In the genomic region with DNA sequence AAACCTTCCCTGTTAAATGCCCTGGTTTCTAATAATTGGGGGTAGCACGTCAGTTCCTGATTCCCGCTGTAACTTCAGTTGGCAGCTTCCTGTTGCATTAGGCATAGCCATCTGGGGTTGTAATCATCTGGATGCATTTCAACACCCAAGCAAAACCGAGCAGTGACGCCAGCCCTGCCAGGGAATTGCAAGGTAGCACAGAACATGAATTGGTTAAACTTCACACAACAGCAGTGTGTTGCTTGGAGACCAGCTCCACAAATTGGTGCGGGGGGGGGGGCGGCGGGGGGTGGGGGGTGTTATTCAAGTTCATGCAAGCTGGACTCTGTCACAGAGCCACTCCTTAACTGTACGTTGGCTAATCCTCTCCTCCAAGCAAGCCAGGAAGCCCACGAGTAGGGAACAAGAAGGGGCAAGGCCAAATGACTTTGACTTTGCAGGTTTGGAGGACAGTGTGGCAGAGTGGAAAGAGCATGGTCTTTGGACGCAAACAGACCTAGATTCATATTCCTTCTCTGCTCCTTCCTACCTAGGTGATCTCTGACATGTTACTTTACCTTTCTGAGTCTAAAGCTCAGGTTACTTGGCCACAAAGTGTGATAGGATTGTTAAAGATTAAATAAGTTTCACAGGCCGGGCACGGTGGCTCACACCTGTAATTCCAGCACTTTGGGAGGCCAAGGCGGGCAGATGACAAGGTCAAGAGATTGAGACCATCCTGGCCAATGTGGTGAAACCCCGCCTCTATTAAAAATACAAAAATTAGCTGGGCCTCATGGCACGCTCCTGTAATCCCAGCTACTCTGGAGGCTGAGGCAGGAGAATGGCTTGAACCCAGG, we compare ENCODE assay signal across 8 cellular contexts. TPM values are rescaled to one million over a fixed set of nuclear protein-coding genes. Genes with fewer than 3 reads are reported as not detected.
A peak's percentile ranks its signal among the peaks of the same experiment; 100 is the strongest.
DNase-seq lines count a peak whose midpoint lies in the region; ATAC-seq and TF ChIP-seq lines count a peak whose summit lies in the region.

No MANE protein-coding gene starts in this region.

- BruUV-seq in Calu3 (replicated peaks; lab: Mats Ljungman, UMichigan), result no TSS peak

- no peaks in the 10 kb centered on the region for H3K36me3 Mint-ChIP-seq in Calu3 (ENCODE audit: insufficient read depth, unreplicated experiment)
- peaks cover 52% of the 10 kb centered on the region for H3K36me3 Mint-ChIP-seq in activated naive CD8-positive, alpha-beta T cell treated with anti-CD3 and anti-CD28 coated beads, Interleukin-2, amount 50 U/mL, for 24 hours (ENCODE audit: low read depth)

- H3K4me3 Mint-ChIP-seq in Calu3 (ENCODE audit: low read depth, unreplicated experiment), result peak overlapping the region; percentile 43
- no peak overlapping the region for H3K4me3 Mint-ChIP-seq in activated naive CD8-positive, alpha-beta T cell treated with anti-CD3 and anti-CD28 coated beads, Interleukin-2, amount 50 U/mL, for 24 hours

- H3K27ac Mint-ChIP-seq in Calu3 (ENCODE audit: unreplicated experiment), result peak overlapping the region; percentile 22
- H3K27ac Mint-ChIP-seq in activated naive CD8-positive, alpha-beta T cell treated with anti-CD3 and anti-CD28 coated beads, Interleukin-2, amount 50 U/mL, for 24 hours, result peak overlapping the region; percentile 29

- intact Hi-C loops in Calu3 (cut with micrococcal nuclease; ENCODE audit: unreplicated experiment), result no loop called here
- intact Hi-C loops in left ventricle myocardium inferior (cut with micrococcal nuclease), result no loop called here

- ATAC-seq in activated naive CD8-positive, alpha-beta T cell treated with anti-CD3 and anti-CD28 coated beads, Interleukin-2, amount 50 U/mL, for 24 hours, result no peak
- no peak for ATAC-seq in HG03460 (IDR thresholded peaks at IDR 0.05; ENCODE audit: unreplicated experiment)

- no peaks in the 10 kb centered on the region for H3K9me3 ChIP-seq in left ventricle myocardium inferior (replicated peaks)

- H3K27me3 ChIP-seq in left ventricle myocardium inferior (ENCODE audit: low read depth), result no peaks in the 10 kb centered on the region

- peaks cover 31% of the 10 kb centered on the region for H3K27me3 Mint-ChIP-seq in Calu3 (ENCODE audit: unreplicated experiment)
- H3K27me3 Mint-ChIP-seq in activated naive CD8-positive, alpha-beta T cell treated with anti-CD3 and anti-CD28 coated beads, Interleukin-2, amount 50 U/mL, for 24 hours, result no peaks in the 10 kb centered on the region

- DNase-seq in Calu3 (peak; percentile 70), NCI-H1105 treated with DMSO at 0.1 percent for 48 hours (lab: John Stamatoyannopoulos, UW) (peak; percentile 56), left ventricle myocardium inferior (peak; percentile 63), renal cortical epithelial cell (ENCODE audit: low read depth) (peak; percentile 98), DMS114 treated with DMSO at 0.1 percent for 48 hours (lab: John Stamatoyannopoulos, UW; ENCODE audit: unreplicated experiment) (no peak), NCI-H1930 (lab: John Stamatoyannopoulos, UW) (no peak)
- DNase-seq in activated naive CD8-positive, alpha-beta T cell treated with anti-CD3 and anti-CD28 coated beads, Interleukin-2, amount 50 U/mL, for 24 hours, result no peak

- peaks cover 9% of the 10 kb centered on the region for H3K4me1 ChIP-seq in left ventricle myocardium inferior

- peak overlapping the region; percentile 42 for H3K4me3 ChIP-seq in left ventricle myocardium inferior

- H3K27ac ChIP-seq in left ventricle myocardium inferior (replicated peaks), result peak overlapping the region; percentile 60

- TF ChIP-seq CTCF in Calu3 (IDR thresholded peaks at IDR 0.05; ENCODE audit: unreplicated experiment) (no peak), left ventricle myocardium inferior (IDR thresholded peaks at IDR 0.05; ENCODE audit: borderline replicate concordance) (no peak)

- CTCF ChIA-PET in Calu3 (lab: Charles Lee), result interaction anchor here (0.5 to 0.6 kb wide), 3 partner anchors 211 to 729 kb away, joined by 3 to 4 read pairs (median 4); no protein-coding TSS in a partner anchor

- peaks cover 23% of the 10 kb centered on the region for H3K4me1 Mint-ChIP-seq in Calu3 (ENCODE audit: low read depth, unreplicated experiment)
- H3K4me1 Mint-ChIP-seq in activated naive CD8-positive, alpha-beta T cell treated with anti-CD3 and anti-CD28 coated beads, Interleukin-2, amount 50 U/mL, for 24 hours, result peaks cover 40% of the 10 kb centered on the region

- no peaks in the 10 kb centered on the region for H3K9me3 Mint-ChIP-seq in Calu3 (ENCODE audit: low read depth, unreplicated experiment)
- no peaks in the 10 kb centered on the region for H3K9me3 Mint-ChIP-seq in activated naive CD8-positive, alpha-beta T cell treated with anti-CD3 and anti-CD28 coated beads, Interleukin-2, amount 50 U/mL, for 24 hours

- no peaks in the 10 kb centered on the region for H3K36me3 ChIP-seq in left ventricle myocardium inferior

RNA-seq across cellular contexts. Expression of a gene that starts 4.7 kb away (rescaled TPM):
- total RNA-seq in Calu3 (2022) (not detected in 2 replicates), left ventricle myocardium inferior (not detected), renal cortical epithelial cell (0.15 and 0.69 TPM in 2 replicates)

RNA-seq across cellular contexts. Expression of a gene that starts 25.7 kb away (rescaled TPM):
- 32.8 and 35.6 TPM in 2 replicates for total RNA-seq in Calu3 (2022)
- 11.1 TPM for total RNA-seq in left ventricle myocardium inferior
- 4.3 and 10.6 TPM in 2 replicates for total RNA-seq in renal cortical epithelial cell

RNA-seq across cellular contexts. Expression of a gene that starts 25.7 kb away (rescaled TPM):
- total RNA-seq in Calu3 (2022) (103 and 113 TPM in 2 replicates), left ventricle myocardium inferior (50.1 TPM), renal cortical epithelial cell (71.2 and 137 TPM in 2 replicates)

Comparison
In these comparisons a context has a peak if more than half of its experiments do, and no peak if none do; other contexts are left out.
1. DNase-seq: peak in Calu3 (single experiment), NCI-H1105 treated with DMSO at 0.1 percent for 48 hours (single experiment), left ventricle myocardium inferior (single experiment) and renal cortical epithelial cell (single experiment); none in activated naive CD8-positive, alpha-beta T cell treated with anti-CD3 and anti-CD28 coated beads, Interleukin-2, amount 50 U/mL, for 24 hours (single experiment), DMS114 treated with DMSO at 0.1 percent for 48 hours (single experiment) and NCI-H1930 (0 of 2).